11 cellular contexts compared by ENCODE assay signal in genomic region chr7:148304456-148304855, GRCh38.
A peak's percentile ranks its signal among the peaks of the same experiment; 100 is the strongest.
DNase-seq lines count a peak whose midpoint lies in the region; ATAC-seq lines count a peak whose summit lies in the region.
"Had no signal": no experiment of that assay in that cellular context is flagged by ENCODE, and none has a peak within 500 bp of the region (broad histone marks: within the 10 kb centered on the region; RNA-seq: fewer than 3 reads in every experiment).

No MANE protein-coding gene starts in this region.

- DNase-seq in NCI-H2171 (lab: John Stamatoyannopoulos, UW) (peak; percentile 51), germinal center (ENCODE audit: low spot score) (peak; percentile 44), NCI-H1048 (lab: John Stamatoyannopoulos, UW) (no peak), cardiac septum (ENCODE audit: low spot score) (no peak), aorta (no peak), NCI-H82 (lab: John Stamatoyannopoulos, UW) (no peak)
- DNase-seq: activated gamma-delta T cell, nephron progenitor cell had no signal

- no peak overlapping the region for H3K27ac ChIP-seq in aorta (ENCODE audit: low read depth in 1 of 2, low read length in 2 of 2)
- H3K27ac ChIP-seq: thoracic aorta had no signal

- no peak overlapping the region for H3K4me3 ChIP-seq in aorta (ENCODE audit: low read length in 2 of 2)
- H3K4me3 ChIP-seq: thoracic aorta had no signal

- WGBS in aorta, 2 donors, result 77 to 82% methylated on average over 1 of the region's 1 CpG

- no peaks in the 10 kb centered on the region for H3K36me3 ChIP-seq in aorta (ENCODE audit: control insufficient read depth in 1 of 2, insufficient read depth in 2 of 2, low read length in 1 of 2)
- H3K36me3 ChIP-seq: thoracic aorta had no signal

- H3K4me1 ChIP-seq in aorta (ENCODE audit: control insufficient read depth in 1 of 2, insufficient read depth in 2 of 2, low read length in 2 of 2), result no peaks in the 10 kb centered on the region

- intact Hi-C loops in cardiac septum (cut with DNase I), result no loop called here
- intact Hi-C loops in aorta (cut with DNase I), result no loop called here

- H3K9me3 ChIP-seq in aorta (ENCODE audit: control insufficient read depth, low read length), result no peaks in the 10 kb centered on the region
- H3K9me3 ChIP-seq: thoracic aorta had no signal

- ATAC-seq in GM18519 (IDR thresholded peaks at IDR 0.05; ENCODE audit: low FRiP score, unreplicated experiment) (peak; percentile 68), HG02571 (IDR thresholded peaks at IDR 0.05; ENCODE audit: unreplicated experiment) (peak; percentile 79), aorta (ENCODE audit: low FRiP score) (no peak)

- H3K27me3 ChIP-seq in aorta (ENCODE audit: control insufficient read depth in 1 of 2, insufficient read depth in 2 of 2, low read length in 1 of 2), result no peaks in the 10 kb centered on the region

Comparison
In these comparisons a context has a peak if more than half of its experiments do, and no peak if none do; other contexts are left out.
1. DNase-seq: peak in NCI-H2171 (single experiment) and germinal center (single experiment); none in NCI-H1048 (single experiment), cardiac septum (single experiment), aorta (0 of 2) and NCI-H82 (single experiment).